In genomic region chr11:128356992-128357391, GRCh38 we compare ENCODE assay signal across 26 cellular contexts.
"Had no signal": no experiment of that assay in that cellular context is flagged by ENCODE, and none has a peak within 500 bp of the region (broad histone marks: within the 10 kb centered on the region; RNA-seq: fewer than 3 reads in every experiment).

No MANE protein-coding gene starts in this region.

- ATAC-seq: left lung; natural killer cell treated with Interleukin-12 subunit alpha and Interleukin-12 subunit beta and Interleukin-15 and Interleukin-18, amount 100 ng/mL, for 72 hours; psoas muscle; right lobe of liver; stimulated activated memory B cell treated with anti-CD40 and anti-IgM and Interleukin-4, amounts not matched to agents 10 μg/mL and 1 μg/mL and 100 μg/mL, for 72 hours; stimulated activated naive CD8-positive, alpha-beta T cell treated with anti-CD3 and anti-CD28 coated beads, Interleukin-15, amount 100 ng/mL, for 72 hours had no signal

- DNase-seq: islet precursor cell; left lung; mesendoderm; naive B cell; nucleus accumbens; psoas muscle; right lobe of liver; stimulated activated CD4-positive, alpha-beta T cell treated with anti-CD3 and anti-CD28 coated beads, Interleukin-1b, Interleukin-23, amount 100 ng/mL, for 48 hours; stimulated activated CD4-positive, alpha-beta T cell treated with anti-CD3 and anti-CD28 coated beads, Interleukin-2, amount 100 ng/mL, for 48 hours; stimulated activated CD4-positive, alpha-beta T cell treated with anti-CD3 and anti-CD28 coated beads, Interleukin-4, amount 100 ng/mL, for 4 hours; stimulated activated CD8-positive, alpha-beta memory T cell treated with anti-CD3 and anti-CD28 coated beads, Interleukin-4, amount 100 ng/mL, for 48 hours; stimulated activated naive CD4-positive, alpha-beta T cell treated with Interleukin-2 at 50 U/mL for 16 hours; stimulated activated naive CD8-positive, alpha-beta T cell treated with anti-CD3 and anti-CD28 coated beads, Interleukin-15, amount 100 ng/mL, for 72 hours; substantia nigra; uterus had no signal

- H3K4me2 ChIP-seq: hepatocyte, smooth muscle cell had no signal

- H3K9me3 Mint-ChIP-seq: mesothelial cell of epicardium; naive B cell; natural killer cell treated with Interleukin-12 subunit alpha and Interleukin-12 subunit beta and Interleukin-15 and Interleukin-18, amount 100 ng/mL, for 72 hours; neural crest cell; stimulated activated memory B cell treated with anti-CD40 and anti-IgM and Interleukin-4, amounts not matched to agents 10 μg/mL and 1 μg/mL and 100 μg/mL, for 72 hours; stimulated activated naive CD8-positive, alpha-beta T cell treated with anti-CD3 and anti-CD28 coated beads, Interleukin-15, amount 100 ng/mL, for 72 hours; type B pancreatic cell had no signal

- H2AFZ ChIP-seq: hepatocyte, parathyroid adenoma had no signal

- H3K36me3 Mint-ChIP-seq: mesothelial cell of epicardium; naive B cell; natural killer cell treated with Interleukin-12 subunit alpha and Interleukin-12 subunit beta and Interleukin-15 and Interleukin-18, amount 100 ng/mL, for 72 hours; stimulated activated memory B cell treated with anti-CD40 and anti-IgM and Interleukin-4, amounts not matched to agents 10 μg/mL and 1 μg/mL and 100 μg/mL, for 72 hours; type B pancreatic cell had no signal

- H3K4me3 ChIP-seq: hepatocyte, left lung, lung, psoas muscle, right atrium auricular region, right lobe of liver, smooth muscle cell, tibial nerve, uterus had no signal

- H3K79me2 ChIP-seq: hepatocyte, parathyroid adenoma had no signal

- H3K36me3 ChIP-seq: left lung, right atrium auricular region, right lobe of liver, tibial nerve, uterus had no signal

- H3K27me3 ChIP-seq: hepatocyte, left lung, right atrium auricular region, right lobe of liver, tibial nerve, uterus had no signal

- H3K9me3 ChIP-seq: left lung, psoas muscle, right atrium auricular region, right lobe of liver, tibial nerve, uterus had no signal

- H3K27ac Mint-ChIP-seq: mesothelial cell of epicardium; stimulated activated memory B cell treated with anti-CD40 and anti-IgM and Interleukin-4, amounts not matched to agents 10 μg/mL and 1 μg/mL and 100 μg/mL, for 72 hours; stimulated activated naive CD8-positive, alpha-beta T cell treated with anti-CD3 and anti-CD28 coated beads, Interleukin-15, amount 100 ng/mL, for 72 hours; type B pancreatic cell had no signal

- H3K4me3 Mint-ChIP-seq: mesothelial cell of epicardium; naive B cell; natural killer cell treated with Interleukin-12 subunit alpha and Interleukin-12 subunit beta and Interleukin-15 and Interleukin-18, amount 100 ng/mL, for 72 hours; neural crest cell; stimulated activated memory B cell treated with anti-CD40 and anti-IgM and Interleukin-4, amounts not matched to agents 10 μg/mL and 1 μg/mL and 100 μg/mL, for 72 hours; stimulated activated naive CD8-positive, alpha-beta T cell treated with anti-CD3 and anti-CD28 coated beads, Interleukin-15, amount 100 ng/mL, for 72 hours; type B pancreatic cell had no signal

- H3K9ac ChIP-seq: parathyroid adenoma had no signal

- H3K27ac ChIP-seq: hepatocyte, left lung, parathyroid adenoma, psoas muscle, right atrium auricular region, right lobe of liver, tibial nerve, uterus had no signal

- H3K4me1 ChIP-seq: left lung, parathyroid adenoma, right atrium auricular region, right lobe of liver had no signal

- H3K27me3 Mint-ChIP-seq: naive B cell; natural killer cell treated with Interleukin-12 subunit alpha and Interleukin-12 subunit beta and Interleukin-15 and Interleukin-18, amount 100 ng/mL, for 72 hours; stimulated activated memory B cell treated with anti-CD40 and anti-IgM and Interleukin-4, amounts not matched to agents 10 μg/mL and 1 μg/mL and 100 μg/mL, for 72 hours; stimulated activated naive CD8-positive, alpha-beta T cell treated with anti-CD3 and anti-CD28 coated beads, Interleukin-15, amount 100 ng/mL, for 72 hours had no signal
